ENCODE assay signal across 8 cellular contexts in genomic region chr1:108560430-108561144, GRCh38. TPM values are rescaled to one million over a fixed set of nuclear protein-coding genes. Genes with fewer than 3 reads are reported as not detected.
A peak's percentile ranks its signal among the peaks of the same experiment; 100 is the strongest.
DNase-seq lines count a peak whose midpoint lies in the region; ATAC-seq and TF ChIP-seq lines count a peak whose summit lies in the region.

No MANE protein-coding gene starts in this region.

- no peaks in the 10 kb centered on the region for H3K27me3 Mint-ChIP-seq in activated CD4-positive, alpha-beta T cell treated with anti-CD3 and anti-CD28 coated beads for 36 hours
- no peaks in the 10 kb centered on the region for H3K27me3 Mint-ChIP-seq in stimulated activated memory B cell treated with anti-CD40 and anti-IgM and Interleukin-4, amounts not matched to agents 10 μg/mL and 1 μg/mL and 100 μg/mL, for 72 hours

- peaks cover 41% of the 10 kb centered on the region for H3K4me1 Mint-ChIP-seq in activated CD4-positive, alpha-beta T cell treated with anti-CD3 and anti-CD28 coated beads for 36 hours
- H3K4me1 Mint-ChIP-seq in stimulated activated memory B cell treated with anti-CD40 and anti-IgM and Interleukin-4, amounts not matched to agents 10 μg/mL and 1 μg/mL and 100 μg/mL, for 72 hours, result peaks cover 26% of the 10 kb centered on the region

- POLR2A ChIA-PET in activated CD4-positive, alpha-beta T cell treated with anti-CD3 and anti-CD28 coated beads for 36 hours (lab: Charles Lee), result interaction anchor here (0.6 to 1.1 kb wide), 3 partner anchors 9 to 86 kb away, joined by 3 read pairs; no protein-coding TSS in a partner anchor

- CTCF ChIA-PET in activated CD4-positive, alpha-beta T cell treated with anti-CD3 and anti-CD28 coated beads for 36 hours (lab: Charles Lee), result interaction anchor here (0.6 to 6.1 kb wide), 34 partner anchors 9 to 1091 kb away, joined by 3 to 109 read pairs (median 5); partner anchors contain the start of gene PRPF38B

- H3K36me3 Mint-ChIP-seq in activated CD4-positive, alpha-beta T cell treated with anti-CD3 and anti-CD28 coated beads for 36 hours (ENCODE audit: low read depth), result no peaks in the 10 kb centered on the region
- peaks cover 5% of the 10 kb centered on the region for H3K36me3 Mint-ChIP-seq in stimulated activated memory B cell treated with anti-CD40 and anti-IgM and Interleukin-4, amounts not matched to agents 10 μg/mL and 1 μg/mL and 100 μg/mL, for 72 hours

- no peaks in the 10 kb centered on the region for H3K9me3 Mint-ChIP-seq in activated CD4-positive, alpha-beta T cell treated with anti-CD3 and anti-CD28 coated beads for 36 hours (ENCODE audit: low read depth)
- no peaks in the 10 kb centered on the region for H3K9me3 Mint-ChIP-seq in stimulated activated memory B cell treated with anti-CD40 and anti-IgM and Interleukin-4, amounts not matched to agents 10 μg/mL and 1 μg/mL and 100 μg/mL, for 72 hours

- H3K4me3 Mint-ChIP-seq in activated CD4-positive, alpha-beta T cell treated with anti-CD3 and anti-CD28 coated beads for 36 hours, result peak overlapping the region; percentile 90
- H3K4me3 Mint-ChIP-seq in stimulated activated memory B cell treated with anti-CD40 and anti-IgM and Interleukin-4, amounts not matched to agents 10 μg/mL and 1 μg/mL and 100 μg/mL, for 72 hours, result peak overlapping the region; percentile 93

- intact Hi-C loops in activated CD4-positive, alpha-beta T cell treated with anti-CD3 and anti-CD28 coated beads for 36 hours (cut with DNase I, micrococcal nuclease), result loop anchor here (1.0 to 10.0 kb wide), 10 partner anchors 30 to 776 kb away; partner anchors contain the start of genes PRPF38B (in 2 of the 2) and SLC25A24 (in 1 of the 2)

- TF ChIP-seq POLR2A in GM18505 (IDR thresholded peaks at IDR 0.05; ENCODE audit: borderline replicate concordance, extremely low read depth, insufficient read depth, insufficient read length), result peak; percentile 63

- peak overlapping the region; percentile 81 for H3K27ac Mint-ChIP-seq in activated CD4-positive, alpha-beta T cell treated with anti-CD3 and anti-CD28 coated beads for 36 hours
- H3K27ac Mint-ChIP-seq in stimulated activated memory B cell treated with anti-CD40 and anti-IgM and Interleukin-4, amounts not matched to agents 10 μg/mL and 1 μg/mL and 100 μg/mL, for 72 hours, result no peak overlapping the region

- ATAC-seq in GM18505 (IDR thresholded peaks at IDR 0.05; ENCODE audit: unreplicated experiment), result peak; percentile 28
- ATAC-seq in HG03045 (IDR thresholded peaks at IDR 0.05; ENCODE audit: unreplicated experiment), result peak; percentile 25
- peak; percentile 52 for ATAC-seq in activated CD4-positive, alpha-beta T cell treated with anti-CD3 and anti-CD28 coated beads for 36 hours
- ATAC-seq in stimulated activated memory B cell treated with anti-CD40 and anti-IgM and Interleukin-4, amounts not matched to agents 10 μg/mL and 1 μg/mL and 100 μg/mL, for 72 hours, result peak; percentile 58

- DNase-seq in A172 (ENCODE audit: low spot score) (peak; percentile 49), NCI-H446 treated with DMSO at 0.1 percent for 48 hours (lab: John Stamatoyannopoulos, UW) (peak; percentile 86), ecto neural progenitor cell (ENCODE audit: low spot score) (peak; percentile 70), medulla oblongata (ENCODE audit: extremely low spot score) (peak; percentile 69)
- DNase-seq in activated CD4-positive, alpha-beta T cell treated with anti-CD3 and anti-CD28 coated beads for 36 hours, result peak; percentile 68

RNA-seq across cellular contexts. Expression of gene EEIG2, which starts 0.7 kb away (rescaled TPM):
- total RNA-seq in A172 (2014; rRNA removed; shearing (Covaris generic)), result 18.9 and 20.2 TPM in 2 replicates
- total RNA-seq in activated CD4-positive, alpha-beta T cell treated with anti-CD3 and anti-CD28 coated beads for 36 hours, result 1 to 10 TPM; 5.0 to 7.6 TPM

Comparison
In these comparisons a context has a peak if more than half of its experiments do, and no peak if none do; other contexts are left out.
1. Peak in every context shown above with its lines: DNase-seq and ATAC-seq.